17 cellular contexts compared by ENCODE assay signal in the genomic region with DNA sequence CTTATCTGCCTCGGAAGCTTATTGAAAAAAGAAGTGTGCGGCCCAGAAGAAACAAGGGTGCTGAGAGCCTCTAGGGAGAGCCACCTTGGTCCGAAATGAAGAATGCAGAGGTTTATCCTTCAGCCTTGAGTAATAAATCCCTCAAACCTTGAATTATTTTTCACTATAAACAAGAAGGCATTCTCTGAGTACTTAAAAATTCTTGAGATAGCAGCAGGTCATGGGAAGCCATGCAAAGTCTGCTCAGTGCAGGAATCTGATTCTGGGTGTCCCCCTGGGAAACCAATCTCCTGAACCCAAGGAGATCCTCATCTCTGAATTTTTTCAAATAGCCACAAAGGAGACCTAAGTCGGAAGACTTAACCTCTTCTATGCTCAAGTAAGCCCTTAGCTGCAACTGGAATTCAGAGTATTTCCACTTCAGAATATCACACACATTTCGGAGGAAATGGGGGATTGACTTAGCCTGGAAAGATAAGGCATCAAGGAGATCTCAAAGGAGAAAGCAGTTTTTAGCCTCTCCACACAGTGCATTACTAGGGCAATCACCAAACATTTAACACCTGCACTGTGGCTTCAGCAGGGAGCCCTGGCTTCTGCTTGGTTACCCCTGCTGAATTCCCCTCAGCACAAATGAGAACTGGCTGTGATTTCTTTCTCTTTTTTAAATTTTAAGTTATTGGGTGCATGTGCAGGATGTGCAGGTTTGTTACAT.
DNase-seq lines count a peak whose midpoint lies in the region; ATAC-seq and TF ChIP-seq lines count a peak whose summit lies in the region.
"Had no signal": no experiment of that assay in that cellular context is flagged by ENCODE, and none has a peak within 500 bp of the region (broad histone marks: within the 10 kb centered on the region; RNA-seq: fewer than 3 reads in every experiment).

No MANE protein-coding gene starts in this region.

- POLR2A ChIA-PET in activated CD8-positive, alpha-beta T cell treated with anti-CD3 and anti-CD28 coated beads, Interleukin-2, amount 10 ng/mL, durations not matched to agents 7 days and 5 days (lab: Charles Lee), result no interaction called here

- peak overlapping the region; percentile 40 for H3K27ac Mint-ChIP-seq in mesothelial cell of epicardium
- H3K27ac Mint-ChIP-seq in activated CD8-positive, alpha-beta T cell treated with anti-CD3 and anti-CD28 coated beads, Interleukin-2, amount 10 ng/mL, durations not matched to agents 7 days and 5 days, result no peak overlapping the region
- H3K27ac Mint-ChIP-seq: HFFc6 had no signal

- peaks cover 16% of the 10 kb centered on the region for H3K4me1 Mint-ChIP-seq in mesothelial cell of epicardium
- peaks cover 12% of the 10 kb centered on the region for H3K4me1 Mint-ChIP-seq in activated CD8-positive, alpha-beta T cell treated with anti-CD3 and anti-CD28 coated beads, Interleukin-2, amount 10 ng/mL, durations not matched to agents 7 days and 5 days (ENCODE audit: low read depth)

- H3K36me3 Mint-ChIP-seq in mesothelial cell of epicardium, result peaks cover 4% of the 10 kb centered on the region
- no peaks in the 10 kb centered on the region for H3K36me3 Mint-ChIP-seq in activated CD8-positive, alpha-beta T cell treated with anti-CD3 and anti-CD28 coated beads, Interleukin-2, amount 10 ng/mL, durations not matched to agents 7 days and 5 days (ENCODE audit: low read depth)

- CTCF ChIA-PET in activated CD8-positive, alpha-beta T cell treated with anti-CD3 and anti-CD28 coated beads, Interleukin-2, amount 10 ng/mL, durations not matched to agents 7 days and 5 days (lab: Charles Lee), result no interaction called here

- H3K9me3 Mint-ChIP-seq in mesothelial cell of epicardium, result peaks cover 8% of the 10 kb centered on the region
- no peaks in the 10 kb centered on the region for H3K9me3 Mint-ChIP-seq in activated CD8-positive, alpha-beta T cell treated with anti-CD3 and anti-CD28 coated beads, Interleukin-2, amount 10 ng/mL, durations not matched to agents 7 days and 5 days (ENCODE audit: insufficient read depth)
- H3K9me3 Mint-ChIP-seq: HFFc6 had no signal

- H3K4me3 Mint-ChIP-seq in mesothelial cell of epicardium, result no peak overlapping the region
- no peak overlapping the region for H3K4me3 Mint-ChIP-seq in activated CD8-positive, alpha-beta T cell treated with anti-CD3 and anti-CD28 coated beads, Interleukin-2, amount 10 ng/mL, durations not matched to agents 7 days and 5 days
- H3K4me3 Mint-ChIP-seq: HFFc6 had no signal

- TF ChIP-seq CTCF in fibroblast of villous mesenchyme (IDR thresholded peaks at IDR 0.05; ENCODE audit: insufficient read depth, low read depth, low read length) (no peak), mesothelial cell of epicardium (IDR thresholded peaks at IDR 0.05; ENCODE audit: unreplicated experiment) (no peak)

- no peak for ATAC-seq in HG03095 (IDR thresholded peaks at IDR 0.05; ENCODE audit: unreplicated experiment)
- no peak for ATAC-seq in HG03139 (IDR thresholded peaks at IDR 0.05; ENCODE audit: unreplicated experiment)
- no peak for ATAC-seq in activated CD8-positive, alpha-beta T cell treated with anti-CD3 and anti-CD28 coated beads, Interleukin-2, amount 10 ng/mL, durations not matched to agents 7 days and 5 days

- H3K4me3 ChIP-seq in fibroblast of villous mesenchyme (ENCODE audit: low read depth, low read length), result no peak overlapping the region

- in situ Hi-C loops in KBM-7 (cut with MboI; ENCODE audit: low pct_unique_long_range_greater_than_20kb, low sequenced_read_pairs), result no loop called here

- DNase-seq in amniotic stem cell (lab: John Stamatoyannopoulos, UW) (peak; percentile 0), fibroblast of villous mesenchyme (ENCODE audit: low read depth) (peak; percentile 80), mesothelial cell of epicardium (ENCODE audit: low spot score in 2 of 2, unreplicated experiment in 2 of 2) (no peak), KBM-7 (no peak)
- DNase-seq in activated CD8-positive, alpha-beta T cell treated with anti-CD3 and anti-CD28 coated beads, Interleukin-2, amount 10 ng/mL, durations not matched to agents 7 days and 5 days, result no peak
- DNase-seq: ACHN, C1 segment of cervical spinal cord, DMS 273 treated with DMSO at 0.1 percent for 48 hours, GDM1, H7, HFFc6, NCI-H1436, NCI-H1930, NCI-H345, NCI-H526 had no signal

- H3K27me3 Mint-ChIP-seq in mesothelial cell of epicardium (ENCODE audit: low read depth), result no peaks in the 10 kb centered on the region
- no peaks in the 10 kb centered on the region for H3K27me3 Mint-ChIP-seq in activated CD8-positive, alpha-beta T cell treated with anti-CD3 and anti-CD28 coated beads, Interleukin-2, amount 10 ng/mL, durations not matched to agents 7 days and 5 days (ENCODE audit: low read depth)

Comparison
In these comparisons a context has a peak if more than half of its experiments do, and no peak if none do; other contexts are left out.
1. DNase-seq: peak in amniotic stem cell (single experiment) and fibroblast of villous mesenchyme (single experiment); none in mesothelial cell of epicardium (0 of 2), KBM-7 (single experiment) and activated CD8-positive, alpha-beta T cell treated with anti-CD3 and anti-CD28 coated beads, Interleukin-2, amount 10 ng/mL, durations not matched to agents 7 days and 5 days (single experiment).